22 cellular contexts compared by ENCODE assay signal in the genomic region with DNA sequence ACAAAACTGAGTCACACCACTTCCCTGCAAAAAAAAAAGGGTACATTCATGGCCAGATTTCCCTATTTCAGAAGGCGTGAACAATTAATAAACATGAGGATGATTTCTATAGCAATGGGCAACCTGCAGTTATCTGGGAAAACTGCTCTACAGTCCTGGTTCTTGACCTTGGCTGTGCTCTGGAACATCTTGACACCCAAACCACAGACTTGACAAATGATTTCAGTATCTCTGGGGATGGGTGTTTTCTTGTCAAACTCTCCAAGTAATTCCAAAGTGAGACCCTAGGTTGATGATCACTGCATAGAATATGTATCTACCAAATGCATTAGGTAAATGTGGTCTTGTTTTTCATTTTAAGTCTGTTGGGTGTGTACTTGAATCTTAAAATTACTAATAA. TPM values are rescaled to one million over a fixed set of nuclear protein-coding genes. Genes with fewer than 3 reads are reported as not detected.
DNase-seq lines count a peak whose midpoint lies in the region; ATAC-seq, FAIRE-seq and TF ChIP-seq lines count a peak whose summit lies in the region.
"Had no signal": no experiment of that assay in that cellular context is flagged by ENCODE, and none has a peak within 500 bp of the region (broad histone marks: within the 10 kb centered on the region; RNA-seq: fewer than 3 reads in every experiment).

No MANE protein-coding gene starts in this region.

- TF ChIP-seq CTCF in keratinocyte (optimal IDR thresholded peaks at IDR 0.05 in 1 of 3, IDR thresholded peaks at IDR 0.05 in 1 of 3, conservative IDR thresholded peaks at IDR 0.05 in 1 of 3; ENCODE audit: extremely low read depth in 1 of 3, insufficient read depth in 2 of 3, low read length in 3 of 3), result no peak

- peaks cover 5% of the 10 kb centered on the region for H4K20me1 ChIP-seq in keratinocyte (ENCODE audit: control insufficient read depth, extremely low read depth, insufficient read depth, low read length)

- peak overlapping the region; percentile 43 for H3K27ac Mint-ChIP-seq in T-helper 2 cell treated with Interferon-gamma antibody and Interleukin-4, amounts not matched to agents 5 μg/mL and 100 μg/mL, for 36 hours
- peak overlapping the region; percentile 95 for H3K27ac Mint-ChIP-seq in T-helper 17 cell
- H3K27ac Mint-ChIP-seq: nephron progenitor cell had no signal

- peaks cover 61% of the 10 kb centered on the region for H3K4me1 Mint-ChIP-seq in T-helper 2 cell treated with Interferon-gamma antibody and Interleukin-4, amounts not matched to agents 5 μg/mL and 100 μg/mL, for 36 hours (ENCODE audit: low read depth)
- H3K4me1 Mint-ChIP-seq in T-helper 17 cell, result peaks cover 59% of the 10 kb centered on the region

- H3K27me3 Mint-ChIP-seq in T-helper 2 cell treated with Interferon-gamma antibody and Interleukin-4, amounts not matched to agents 5 μg/mL and 100 μg/mL, for 36 hours (ENCODE audit: low read depth), result no peaks in the 10 kb centered on the region
- no peaks in the 10 kb centered on the region for H3K27me3 Mint-ChIP-seq in T-helper 17 cell

- no peak overlapping the region for H3K9ac ChIP-seq in keratinocyte (ENCODE audit: control insufficient read depth, extremely low read depth, insufficient read depth, low read length)

- peak overlapping the region; percentile 93 for H3K4me3 Mint-ChIP-seq in T-helper 2 cell treated with Interferon-gamma antibody and Interleukin-4, amounts not matched to agents 5 μg/mL and 100 μg/mL, for 36 hours
- peak overlapping the region; percentile 83 for H3K4me3 Mint-ChIP-seq in T-helper 17 cell
- H3K4me3 Mint-ChIP-seq: nephron progenitor cell had no signal

- peaks cover 2 to 3% of the 10 kb centered on the region in 2 experiments for H3K36me3 ChIP-seq in keratinocyte (ENCODE audit: control insufficient read depth in 2 of 2, extremely low read depth in 1 of 2, insufficient read depth in 2 of 2, low read length in 2 of 2)
- H3K36me3 ChIP-seq: gastroesophageal sphincter, stomach, WERI-Rb-1 had no signal

- H3K4me1 ChIP-seq in keratinocyte (ENCODE audit: control insufficient read depth, extremely low read depth, insufficient read depth, low read length) (peaks cover 46% of the 10 kb centered on the region), right cardiac atrium (ENCODE audit: control insufficient read depth, insufficient read depth, low read length) (no peaks in the 10 kb centered on the region)

- H3K9me1 ChIP-seq in keratinocyte (ENCODE audit: control insufficient read depth, extremely low read depth, insufficient read depth, low read length), result peaks cover 3% of the 10 kb centered on the region

- H3K9me3 ChIP-seq in T-helper 17 cell (ENCODE audit: control insufficient read depth, low read length, poor library complexity, severe bottlenecking) (no peaks in the 10 kb centered on the region), keratinocyte (ENCODE audit: control insufficient read depth, low read depth, low read length) (no peaks in the 10 kb centered on the region), right cardiac atrium (ENCODE audit: control insufficient read depth, low read length) (no peaks in the 10 kb centered on the region)
- H3K9me3 ChIP-seq: gastroesophageal sphincter, stomach had no signal

- WGBS in right cardiac atrium, result 91% methylated on average over 1 of the region's 1 CpG

- H3K36me3 Mint-ChIP-seq in T-helper 2 cell treated with Interferon-gamma antibody and Interleukin-4, amounts not matched to agents 5 μg/mL and 100 μg/mL, for 36 hours (ENCODE audit: low read depth), result peaks cover 34% of the 10 kb centered on the region
- peaks cover 2% of the 10 kb centered on the region for H3K36me3 Mint-ChIP-seq in T-helper 17 cell (ENCODE audit: low read depth)

- H3K27me3 ChIP-seq in keratinocyte (ENCODE audit: control insufficient read depth, extremely low read depth, insufficient read depth, low read length) (no peaks in the 10 kb centered on the region), right cardiac atrium (ENCODE audit: control insufficient read depth, insufficient read depth) (no peaks in the 10 kb centered on the region)
- H3K27me3 ChIP-seq: gastroesophageal sphincter, stomach had no signal

- peak overlapping the region; percentile 88 for H3K4me3 ChIP-seq in GM08714 (ENCODE audit: low read length)
- H3K4me3 ChIP-seq in keratinocyte (ENCODE audit: control insufficient read depth in 2 of 3, extremely low read depth in 1 of 3, insufficient read depth in 2 of 3, low read depth in 1 of 3, low read length in 3 of 3), result peak overlapping the region; percentile 63 to 96 (median 77)
- H3K4me3 ChIP-seq in right cardiac atrium (ENCODE audit: low read length), result no peak overlapping the region
- H3K4me3 ChIP-seq: gastroesophageal sphincter had no signal

- no peaks in the 10 kb centered on the region for H3K9me3 Mint-ChIP-seq in T-helper 2 cell treated with Interferon-gamma antibody and Interleukin-4, amounts not matched to agents 5 μg/mL and 100 μg/mL, for 36 hours

- no peak for TF ChIP-seq POLR2A in H54 (IDR thresholded peaks at IDR 0.05; ENCODE audit: low read depth, low read length)

- peak; percentile 51 for FAIRE-seq in keratinocyte (lab: Jason Lieb, UNC)
- FAIRE-seq in H54 (lab: Jason Lieb, UNC), result no peak
- FAIRE-seq: urothelium cell line had no signal

- H2AFZ ChIP-seq in keratinocyte (ENCODE audit: control insufficient read depth, low read length), result no peak overlapping the region

- no peak for ATAC-seq in T-helper 17 cell
- no peak for ATAC-seq in right cardiac atrium
- no peak for ATAC-seq in GM19397 (IDR thresholded peaks at IDR 0.05; ENCODE audit: unreplicated experiment)
- ATAC-seq: gastroesophageal sphincter had no signal

- dilution Hi-C loops in keratinocyte (cut with MboI; ENCODE audit: extremely low pct_ligation_motif_present, low sequenced_read_pairs), result no loop called here

- peaks cover 67% of the 10 kb centered on the region for H3K79me2 ChIP-seq in keratinocyte (ENCODE audit: control insufficient read depth, insufficient read depth, low read length)

- DNase-seq in T-helper 2 cell treated with Interferon-gamma antibody and Interleukin-4, amounts not matched to agents 5 μg/mL and 100 μg/mL, for 36 hours (ENCODE audit: low spot score), result no peak
- no peak for DNase-seq in T-helper 2 cell
- no peak for DNase-seq in T-helper 17 cell
- DNase-seq in keratinocyte (ENCODE audit: low read depth, low spot score), result no peak
- no peak for DNase-seq in right cardiac atrium
- no peak for DNase-seq in H54 (ENCODE audit: insufficient read length, low spot score)
- DNase-seq: 8988T; activated CD8-positive, alpha-beta memory T cell treated with anti-CD3 and anti-CD28 coated beads, Interleukin-2, amount 50 U/mL, for 48 hours; C1 segment of cervical spinal cord; DMS79; KG1; NCI-H1092; NCI-H82; nephron progenitor cell; stomach; WERI-Rb-1 had no signal

- H3K27ac ChIP-seq in keratinocyte (ENCODE audit: control insufficient read depth, insufficient read depth, low read length) (peak overlapping the region; percentile 98), right cardiac atrium (ENCODE audit: low read length) (no peak overlapping the region)
- H3K27ac ChIP-seq: gastroesophageal sphincter, WERI-Rb-1 had no signal

- peak overlapping the region; percentile 79 for H3K4me2 ChIP-seq in keratinocyte (ENCODE audit: control insufficient read depth, extremely low read depth, insufficient read depth, low read depth, low read length)

- intact Hi-C loops in right cardiac atrium (cut with DNase I), result no loop called here

RNA-seq across cellular contexts. Expression of a gene that starts 2.0 kb away (rescaled TPM):
- 10 to 100 TPM; 24.5 to 50.4 TPM for total RNA-seq in T-helper 17 cell
- 70.1 to 80.3 TPM (median 73.1 TPM) in 3 replicates for polyA plus RNA-seq in keratinocyte
- polyA plus RNA-seq in keratinocyte (2011; ENCODE audit: low read depth), result 81.6 TPM
- polyA plus RNA-seq in keratinocyte (2011; cell fraction: cytosol; rRNA removed), result 55.4 and 101 TPM in 2 replicates
- polyA plus RNA-seq in keratinocyte (2011; cell fraction: nucleus; rRNA removed), result 96.6 and 115 TPM in 2 replicates
- polyA plus RNA-seq in keratinocyte (2012; ENCODE audit: low replicate concordance), result 56.4 and 108 TPM in 2 replicates
- 41.2 to 124 TPM (median 103 TPM) in 3 replicates for polyA minus RNA-seq in keratinocyte
- polyA minus RNA-seq in keratinocyte (2011; cell fraction: cytosol; rRNA and poly(A)+ RNA removed), result 44.5 TPM
- polyA minus RNA-seq in keratinocyte (2011; cell fraction: nucleus; rRNA and poly(A)+ RNA removed), result 80.8 and 144 TPM in 2 replicates
- 1 to 10 TPM in 1 of 4 donors, under 1 TPM in 3; 0.42 to 1.4 (median 0.71) TPM for total RNA-seq in right cardiac atrium
- polyA plus RNA-seq in right cardiac atrium, result 0.16 TPM
- total RNA-seq: pulmonary artery endothelial cell, RPMI7951 had no signal

Comparison
In these comparisons a context has a peak if more than half of its experiments do, and no peak if none do; other contexts are left out.
1. RNA of a gene that starts 2.0 kb away (total RNA-seq): 24.5 to 50.4 TPM in T-helper 17 cell; 0.42 to 1.4 TPM in right cardiac atrium; every median in the first group is over 10 times any median in the second.